1 cellular context compared by ENCODE assay signal in genomic region chr17:49997773-49998703, GRCh38.
TF ChIP-seq lines count a peak whose summit lies in the region.

No MANE protein-coding gene starts in this region.

TF ChIP-seq in HepG2, 621 proteins besides CTCF, POLR2A, EP300 and RAD21 (continued from another document):
- TF ChIP-seq, protein P1, sequence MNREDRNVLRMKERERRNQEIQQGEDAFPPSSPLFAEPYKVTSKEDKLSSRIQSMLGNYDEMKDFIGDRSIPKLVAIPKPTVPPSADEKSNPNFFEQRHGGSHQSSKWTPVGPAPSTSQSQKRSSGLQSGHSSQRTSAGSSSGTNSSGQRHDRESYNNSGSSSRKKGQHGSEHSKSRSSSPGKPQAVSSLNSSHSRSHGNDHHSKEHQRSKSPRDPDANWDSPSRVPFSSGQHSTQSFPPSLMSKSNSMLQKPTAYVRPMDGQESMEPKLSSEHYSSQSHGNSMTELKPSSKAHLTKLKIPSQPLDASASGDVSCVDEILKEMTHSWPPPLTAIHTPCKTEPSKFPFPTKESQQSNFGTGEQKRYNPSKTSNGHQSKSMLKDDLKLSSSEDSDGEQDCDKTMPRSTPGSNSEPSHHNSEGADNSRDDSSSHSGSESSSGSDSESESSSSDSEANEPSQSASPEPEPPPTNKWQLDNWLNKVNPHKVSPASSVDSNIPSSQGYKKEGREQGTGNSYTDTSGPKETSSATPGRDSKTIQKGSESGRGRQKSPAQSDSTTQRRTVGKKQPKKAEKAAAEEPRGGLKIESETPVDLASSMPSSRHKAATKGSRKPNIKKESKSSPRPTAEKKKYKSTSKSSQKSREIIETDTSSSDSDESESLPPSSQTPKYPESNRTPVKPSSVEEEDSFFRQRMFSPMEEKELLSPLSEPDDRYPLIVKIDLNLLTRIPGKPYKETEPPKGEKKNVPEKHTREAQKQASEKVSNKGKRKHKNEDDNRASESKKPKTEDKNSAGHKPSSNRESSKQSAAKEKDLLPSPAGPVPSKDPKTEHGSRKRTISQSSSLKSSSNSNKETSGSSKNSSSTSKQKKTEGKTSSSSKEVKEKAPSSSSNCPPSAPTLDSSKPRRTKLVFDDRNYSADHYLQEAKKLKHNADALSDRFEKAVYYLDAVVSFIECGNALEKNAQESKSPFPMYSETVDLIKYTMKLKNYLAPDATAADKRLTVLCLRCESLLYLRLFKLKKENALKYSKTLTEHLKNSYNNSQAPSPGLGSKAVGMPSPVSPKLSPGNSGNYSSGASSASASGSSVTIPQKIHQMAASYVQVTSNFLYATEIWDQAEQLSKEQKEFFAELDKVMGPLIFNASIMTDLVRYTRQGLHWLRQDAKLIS (CRISPR knock-in tag; IDR thresholded peaks at IDR 0.05): no peak
- TF ChIP-seq SALL1 (CRISPR knock-in tag; IDR thresholded peaks at IDR 0.05) (peak; percentile 60; the same call in 1 of the 2 replicates), THAP11 (CRISPR knock-in tag; IDR thresholded peaks at IDR 0.05) (peak; percentile 50), ZZZ3 (CRISPR knock-in tag; IDR thresholded peaks at IDR 0.05; ENCODE audit: borderline replicate concordance) (0 out of 2 replicates have a peak, but pooled peaks have one; percentile 22), ZNF12 (CRISPR knock-in tag; IDR thresholded peaks at IDR 0.05) (no peak), TCF7 (IDR thresholded peaks at IDR 0.05; ENCODE audit: low read depth) (no peak)
